In genomic region chr5:44845777-44846176, GRCh38 we compare ENCODE assay signal across 28 cellular contexts.
A peak's percentile ranks its signal among the peaks of the same experiment; 100 is the strongest.
DNase-seq lines count a peak whose midpoint lies in the region.
"Had no signal": no experiment of that assay in that cellular context is flagged by ENCODE, and none has a peak within 500 bp of the region (broad histone marks: within the 10 kb centered on the region; RNA-seq: fewer than 3 reads in every experiment).

No MANE protein-coding gene starts in this region.

- no peak overlapping the region for H3K27ac ChIP-seq in BLaER1
- H3K27ac ChIP-seq: BLaER1 treated with 17β-estradiol and CSF1 and Interleukin-3, amounts not matched to agents 10 nM and 100 nM; body of pancreas; gastrocnemius medialis; hepatocyte; skin epidermis; tibial artery; WERI-Rb-1 had no signal

- no peaks in the 10 kb centered on the region for H3K4me1 Mint-ChIP-seq in activated T-cell treated with anti-CD3 and anti-CD28 coated beads, Interleukin-2, amount 50 U/mL, for 24 hours (ENCODE audit: low read depth)
- H3K4me1 Mint-ChIP-seq: activated CD4-positive, alpha-beta T cell treated with anti-CD3 and anti-CD28 coated beads, Interleukin-2, amount 10 ng/mL, durations not matched to agents 24 days and 14 days; GM23338; nephron progenitor cell; stimulated activated naive CD8-positive, alpha-beta T cell treated with anti-CD3 and anti-CD28 coated beads, Interleukin-15, amount 100 ng/mL, for 72 hours had no signal

- no peak overlapping the region for H3K4me3 Mint-ChIP-seq in activated T-cell treated with anti-CD3 and anti-CD28 coated beads, Interleukin-2, amount 50 U/mL, for 24 hours
- H3K4me3 Mint-ChIP-seq: activated CD4-positive, alpha-beta T cell treated with anti-CD3 and anti-CD28 coated beads, Interleukin-2, amount 10 ng/mL, durations not matched to agents 24 days and 14 days; GM23338; nephron progenitor cell; stimulated activated naive CD8-positive, alpha-beta T cell treated with anti-CD3 and anti-CD28 coated beads, Interleukin-15, amount 100 ng/mL, for 72 hours; T-helper 2 cell treated with Interferon-gamma antibody and Interleukin-4, amounts not matched to agents 5 μg/mL and 100 μg/mL, for 36 hours had no signal

- H3K36me3 Mint-ChIP-seq in activated T-cell treated with anti-CD3 and anti-CD28 coated beads, Interleukin-2, amount 50 U/mL, for 24 hours (ENCODE audit: low read depth): no peaks in the 10 kb centered on the region

- peaks cover 8% of the 10 kb centered on the region for H3K4me1 ChIP-seq in BLaER1
- H3K4me1 ChIP-seq: body of pancreas, gastrocnemius medialis, tibial artery had no signal

- no peak overlapping the region for H3K27ac Mint-ChIP-seq in activated T-cell treated with anti-CD3 and anti-CD28 coated beads, Interleukin-2, amount 50 U/mL, for 24 hours
- H3K27ac Mint-ChIP-seq: activated CD4-positive, alpha-beta T cell treated with anti-CD3 and anti-CD28 coated beads, Interleukin-2, amount 10 ng/mL, durations not matched to agents 24 days and 14 days; GM23338; nephron progenitor cell; stimulated activated naive CD8-positive, alpha-beta T cell treated with anti-CD3 and anti-CD28 coated beads, Interleukin-15, amount 100 ng/mL, for 72 hours; T-helper 2 cell treated with Interferon-gamma antibody and Interleukin-4, amounts not matched to agents 5 μg/mL and 100 μg/mL, for 36 hours had no signal

- peak; percentile 88 for DNase-seq in NCI-H1092 (lab: John Stamatoyannopoulos, UW)
- peak; percentile 99 for DNase-seq in NCI-H2081 treated with DMSO at 0.1 percent for 48 hours (lab: John Stamatoyannopoulos, UW)
- DNase-seq in NCI-H748 treated with DMSO at 0.1 percent for 48 hours (lab: John Stamatoyannopoulos, UW): peak; percentile 99
- DNase-seq in COLO829 (ENCODE audit: low spot score): no peak
- DNase-seq in activated T-cell treated with anti-CD3 and anti-CD28 coated beads, Interleukin-2, amount 50 U/mL, for 24 hours: no peak
- no peak for DNase-seq in AG20443 (ENCODE audit: low spot score)
- DNase-seq: ACHN; activated CD4-positive, alpha-beta T cell treated with anti-CD3 and anti-CD28 coated beads, Interleukin-2, amount 10 ng/mL, durations not matched to agents 24 days and 14 days; activated T-cell treated with anti-CD3 and anti-CD28 coated beads, Interleukin-2, amount 50 U/mL, for 48 hours; Calu3; gastrocnemius medialis; left cardiac atrium; mammary epithelial cell; NCI-H82; nephron progenitor cell; OCI-M1; stimulated activated CD4-positive, alpha-beta T cell treated with anti-CD3 and anti-CD28 coated beads, Interleukin-1b, Interleukin-23, amount 100 ng/mL, for 48 hours; stimulated activated CD8-positive, alpha-beta memory T cell treated with anti-CD3 and anti-CD28 coated beads, Interleukin-4, amount 100 ng/mL, for 48 hours; stimulated activated naive CD8-positive, alpha-beta T cell treated with anti-CD3 and anti-CD28 coated beads, Interleukin-15, amount 100 ng/mL, for 72 hours; tibial artery; WERI-Rb-1 had no signal

- no peaks in the 10 kb centered on the region for H3K27me3 ChIP-seq in BLaER1
- H3K27me3 ChIP-seq: BLaER1 treated with 17β-estradiol and CSF1 and Interleukin-3, amounts not matched to agents 10 nM and 100 nM; body of pancreas; gastrocnemius medialis; hepatocyte; tibial artery had no signal

- no peaks in the 10 kb centered on the region for H3K27me3 Mint-ChIP-seq in activated T-cell treated with anti-CD3 and anti-CD28 coated beads, Interleukin-2, amount 50 U/mL, for 24 hours
- H3K27me3 Mint-ChIP-seq: activated CD4-positive, alpha-beta T cell treated with anti-CD3 and anti-CD28 coated beads, Interleukin-2, amount 10 ng/mL, durations not matched to agents 24 days and 14 days; stimulated activated naive CD8-positive, alpha-beta T cell treated with anti-CD3 and anti-CD28 coated beads, Interleukin-15, amount 100 ng/mL, for 72 hours had no signal

- no peak overlapping the region for H3K9ac ChIP-seq in BLaER1
- H3K9ac ChIP-seq: BLaER1 treated with 17β-estradiol and CSF1 and Interleukin-3, amounts not matched to agents 10 nM and 100 nM had no signal

- H3K9me3 ChIP-seq in BLaER1: no peaks in the 10 kb centered on the region
- H3K9me3 ChIP-seq: BLaER1 treated with 17β-estradiol and CSF1 and Interleukin-3, amounts not matched to agents 10 nM and 100 nM; body of pancreas; gastrocnemius medialis; tibial artery had no signal

- no peak overlapping the region for H3K4me3 ChIP-seq in BLaER1
- H3K4me3 ChIP-seq: BLaER1 treated with 17β-estradiol and CSF1 and Interleukin-3, amounts not matched to agents 10 nM and 100 nM; body of pancreas; gastrocnemius medialis; GM23338; hepatocyte; skin epidermis; tibial artery had no signal

- no peaks in the 10 kb centered on the region for H4K20me1 ChIP-seq in BLaER1
- H4K20me1 ChIP-seq: BLaER1 treated with 17β-estradiol and CSF1 and Interleukin-3, amounts not matched to agents 10 nM and 100 nM had no signal

- H3K4me2 ChIP-seq in BLaER1: peak overlapping the region; percentile 2; the same call in 1 of the 2 replicates
- H3K4me2 ChIP-seq: GM23338, hepatocyte had no signal

- no peaks in the 10 kb centered on the region for H3K9me3 Mint-ChIP-seq in activated T-cell treated with anti-CD3 and anti-CD28 coated beads, Interleukin-2, amount 50 U/mL, for 24 hours
- H3K9me3 Mint-ChIP-seq: activated CD4-positive, alpha-beta T cell treated with anti-CD3 and anti-CD28 coated beads, Interleukin-2, amount 10 ng/mL, durations not matched to agents 24 days and 14 days; GM23338; nephron progenitor cell; stimulated activated naive CD8-positive, alpha-beta T cell treated with anti-CD3 and anti-CD28 coated beads, Interleukin-15, amount 100 ng/mL, for 72 hours; T-helper 2 cell treated with Interferon-gamma antibody and Interleukin-4, amounts not matched to agents 5 μg/mL and 100 μg/mL, for 36 hours had no signal

- H3K36me3 ChIP-seq in BLaER1: no peaks in the 10 kb centered on the region
- H3K36me3 ChIP-seq: BLaER1 treated with 17β-estradiol and CSF1 and Interleukin-3, amounts not matched to agents 10 nM and 100 nM; gastrocnemius medialis; tibial artery; WERI-Rb-1 had no signal

Comparison
In these comparisons a context has a peak if more than half of its experiments do, and no peak if none do; other contexts are left out.
1. DNase-seq: peak in NCI-H1092 (single experiment), NCI-H2081 treated with DMSO at 0.1 percent for 48 hours (single experiment) and NCI-H748 treated with DMSO at 0.1 percent for 48 hours (single experiment); none in COLO829 (single experiment), activated T-cell treated with anti-CD3 and anti-CD28 coated beads, Interleukin-2, amount 50 U/mL, for 24 hours (single experiment) and AG20443 (single experiment).